8 cellular contexts compared by ENCODE assay signal in the genomic region with DNA sequence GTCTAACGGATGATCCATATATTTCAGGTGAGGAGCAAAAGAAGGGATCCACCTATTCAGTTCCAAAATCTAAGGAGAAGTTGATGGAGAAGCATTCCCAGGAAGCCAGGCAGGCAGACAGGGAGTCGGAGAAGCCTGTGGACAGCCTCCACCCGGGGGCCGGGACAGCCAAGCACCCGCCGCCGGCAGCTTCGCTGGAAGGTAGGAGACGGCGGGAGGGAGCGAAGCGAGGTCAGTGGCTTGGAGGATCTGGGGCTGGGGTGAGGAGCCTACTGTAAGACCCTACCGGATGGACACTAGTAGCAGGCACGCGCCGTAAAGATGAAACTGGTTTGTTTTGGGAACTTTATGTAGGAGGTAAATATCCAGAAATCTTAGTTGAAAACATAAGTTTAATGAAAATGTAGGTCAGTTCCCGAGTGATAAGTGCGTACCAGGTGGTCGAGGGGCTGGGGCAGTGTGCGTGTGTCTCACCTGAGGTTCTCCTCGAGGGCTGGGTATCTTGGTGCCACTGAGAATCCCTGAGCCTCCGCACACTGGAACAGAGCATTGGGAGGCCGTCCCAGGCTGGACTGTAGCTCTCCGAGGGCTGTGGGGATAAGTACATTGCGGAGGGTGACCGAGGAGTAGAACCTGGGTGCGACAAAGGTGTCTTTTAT. TPM values are rescaled to one million over a fixed set of nuclear protein-coding genes. Genes with fewer than 3 reads are reported as not detected.
DNase-seq lines count a peak whose midpoint lies in the region; ATAC-seq, FAIRE-seq and TF ChIP-seq lines count a peak whose summit lies in the region.

No MANE protein-coding gene starts in this region.

- H3K79me2 ChIP-seq in astrocyte (ENCODE audit: insufficient read depth, low read length), result peaks cover 71% of the 10 kb centered on the region

- intact Hi-C loops in kidney (cut with DNase I), result no loop called here
- intact Hi-C loops in sciatic nerve (cut with DNase I), result no loop called here

- H2AFZ ChIP-seq in astrocyte (ENCODE audit: low read depth, low read length), result peak overlapping the region; percentile 78

- H3K27ac Mint-ChIP-seq in IgD-negative memory B cell (peak overlapping the region; percentile 67 to 93 (median 74)), astrocyte (ENCODE audit: unreplicated experiment) (peak overlapping the region; percentile 78)

- H3K4me3 Mint-ChIP-seq in IgD-negative memory B cell (peak overlapping the region; percentile 83 to 95 (median 89)), astrocyte (ENCODE audit: unreplicated experiment) (peak overlapping the region; percentile 92)

- no peaks in the 10 kb centered on the region for H3K27me3 ChIP-seq in astrocyte (ENCODE audit: insufficient read depth, low read length)
- H3K27me3 ChIP-seq in subcutaneous abdominal adipose tissue (ENCODE audit: control insufficient read depth in 5 of 5, insufficient read depth in 4 of 5, low read length in 5 of 5), result no peaks in the 10 kb centered on the region

- FAIRE-seq in astrocyte (lab: Jason Lieb, UNC), result no peak
- FAIRE-seq in kidney (lab: Jason Lieb, UNC), result no peak

- ATAC-seq in GM19452 (IDR thresholded peaks at IDR 0.05; ENCODE audit: unreplicated experiment), result no peak
- no peak for ATAC-seq in sciatic nerve

- TF ChIP-seq CTCF in astrocyte (IDR thresholded peaks at IDR 0.05; ENCODE audit: insufficient read depth, low read depth, low read length) (no peak), kidney (IDR thresholded peaks at IDR 0.05; ENCODE audit: borderline replicate concordance, extremely low read depth, insufficient read depth) (no peak)

- no peaks in the 10 kb centered on the region for H3K27me3 Mint-ChIP-seq in IgD-negative memory B cell
- H3K27me3 Mint-ChIP-seq in astrocyte (ENCODE audit: low read depth, unreplicated experiment), result no peaks in the 10 kb centered on the region

- H3K4me1 ChIP-seq in astrocyte (ENCODE audit: insufficient read depth, low read length), result peaks cover 12% of the 10 kb centered on the region
- peaks cover 5 to 13% of the 10 kb centered on the region in 2 donors for H3K4me1 ChIP-seq in kidney (ENCODE audit: control insufficient read depth in 1 of 2, insufficient read depth in 1 of 2, low read depth in 1 of 2, low read length in 2 of 2)
- peaks cover 6 to 25% (median 22%) of the 10 kb centered on the region in 5 donors for H3K4me1 ChIP-seq in subcutaneous abdominal adipose tissue (ENCODE audit: control insufficient read depth in 5 of 5, insufficient read depth in 5 of 5, low read length in 5 of 5)

- no peaks in the 10 kb centered on the region for H3K9me3 ChIP-seq in astrocyte (ENCODE audit: insufficient read depth, low read depth, low read length)
- H3K9me3 ChIP-seq in kidney (ENCODE audit: control insufficient read depth in 1 of 2, low read length in 2 of 2), result no peaks in the 10 kb centered on the region
- no peaks in the 10 kb centered on the region for H3K9me3 ChIP-seq in subcutaneous abdominal adipose tissue (ENCODE audit: control insufficient read depth in 5 of 5, low read length in 5 of 5)

- DNase-seq in Daoy (ENCODE audit: low read depth) (peak; percentile 19), astrocyte (ENCODE audit: low read depth) (no peak), kidney (peak; percentile 77), NCI-H1930 (lab: John Stamatoyannopoulos, UW) (no peak), sciatic nerve (ENCODE audit: low spot score) (no peak)

- H3K27ac ChIP-seq in astrocyte (ENCODE audit: low read depth, low read length), result peak overlapping the region; percentile 72
- no peak overlapping the region for H3K27ac ChIP-seq in kidney (ENCODE audit: low read depth in 2 of 2, low read length in 2 of 2)
- peak overlapping the region; percentile 17 for H3K27ac ChIP-seq in subcutaneous abdominal adipose tissue (ENCODE audit: low read depth, low read length)

- H3K4me1 Mint-ChIP-seq in IgD-negative memory B cell (peaks cover 0 to 21% (median 19%) of the 10 kb centered on the region in 3 donors), astrocyte (ENCODE audit: low read depth, unreplicated experiment) (peaks cover 9% of the 10 kb centered on the region)

- H4K20me1 ChIP-seq in astrocyte (ENCODE audit: insufficient read depth, low read length), result peaks cover 33% of the 10 kb centered on the region

- peak overlapping the region; percentile 86 for H3K4me2 ChIP-seq in astrocyte (ENCODE audit: low read length)

- H3K9ac ChIP-seq in astrocyte (ENCODE audit: low read length), result peak overlapping the region; percentile 98
- H3K9ac ChIP-seq in kidney (ENCODE audit: low read length in 2 of 2), result peak overlapping the region; percentile 83 to 90
- peak overlapping the region; percentile 77 to 96 (median 89) for H3K9ac ChIP-seq in subcutaneous abdominal adipose tissue (ENCODE audit: low read length in 5 of 5)

- H3K4me3 ChIP-seq in astrocyte (ENCODE audit: insufficient read depth, low read depth, low read length), result peak overlapping the region; percentile 81
- H3K4me3 ChIP-seq in kidney (ENCODE audit: low read length in 2 of 2), result peak overlapping the region; percentile 89 to 92
- H3K4me3 ChIP-seq in subcutaneous abdominal adipose tissue (ENCODE audit: low read depth in 1 of 5, low read length in 5 of 5), result peak overlapping the region; percentile 82 to 93 (median 91)

- peaks cover 1% of the 10 kb centered on the region for H3K36me3 Mint-ChIP-seq in IgD-negative memory B cell
- H3K36me3 Mint-ChIP-seq in astrocyte (ENCODE audit: low read depth, unreplicated experiment), result peaks cover 16% of the 10 kb centered on the region

- H3K36me3 ChIP-seq in astrocyte (ENCODE audit: insufficient read depth, low read length), result peaks cover under 1% of the 10 kb centered on the region
- peaks cover 0 to 2% of the 10 kb centered on the region in 2 donors for H3K36me3 ChIP-seq in kidney (ENCODE audit: control insufficient read depth in 1 of 2, insufficient read depth in 2 of 2, low read length in 2 of 2)
- peaks cover 0 to 26% (median 11%) of the 10 kb centered on the region in 5 donors for H3K36me3 ChIP-seq in subcutaneous abdominal adipose tissue (ENCODE audit: control insufficient read depth in 5 of 5, insufficient read depth in 5 of 5, low read length in 5 of 5)

- H3K9me3 Mint-ChIP-seq in IgD-negative memory B cell (no peaks in the 10 kb centered on the region), astrocyte (ENCODE audit: unreplicated experiment) (peaks cover 4% of the 10 kb centered on the region)

RNA-seq across cellular contexts. Expression of gene SPATA33, which starts 0.7 kb away (rescaled TPM):
- total RNA-seq in Daoy (2014; rRNA removed; shearing (Covaris generic)), result 4.9 and 6.7 TPM in 2 replicates
- polyA plus RNA-seq in IgD-negative memory B cell, result 3.5 TPM
- 11.8 and 12.3 TPM in 2 replicates for total RNA-seq in astrocyte
- 16.3 TPM for total RNA-seq in kidney
- polyA plus RNA-seq in kidney (ENCODE audit: insufficient read depth, low read depth, low replicate concordance), result 13.4 TPM
- 6.5 TPM for total RNA-seq in sciatic nerve

RNA-seq across cellular contexts. Expression of gene CHMP1A, which starts 0.8 kb away (rescaled TPM):
- total RNA-seq in Daoy (2014; rRNA removed; shearing (Covaris generic)), result 69.7 and 80.2 TPM in 2 replicates
- polyA plus RNA-seq in IgD-negative memory B cell (63.9 TPM), kidney (ENCODE audit: insufficient read depth, low read depth, low replicate concordance) (71.3 TPM)
- total RNA-seq in astrocyte (84.2 and 85.7 TPM in 2 replicates), kidney (96.1 TPM), sciatic nerve (55.8 TPM)

RNA-seq across cellular contexts. Expression of gene CDK10, which starts 28.1 kb away (rescaled TPM):
- total RNA-seq in Daoy (2014; rRNA removed; shearing (Covaris generic)), result 9.9 and 11.4 TPM in 2 replicates
- polyA plus RNA-seq in IgD-negative memory B cell (24.0 TPM), kidney (ENCODE audit: insufficient read depth, low read depth, low replicate concordance) (82.6 TPM)
- total RNA-seq in astrocyte (40.5 and 41.7 TPM in 2 replicates), kidney (118 TPM), sciatic nerve (58.8 TPM)

RNA-seq across cellular contexts. Expression of gene SPATA2L, which starts 43.2 kb away (rescaled TPM):
- total RNA-seq in Daoy (2014; rRNA removed; shearing (Covaris generic)), result 5.4 and 8.6 TPM in 2 replicates
- polyA plus RNA-seq in IgD-negative memory B cell (12.7 TPM), kidney (ENCODE audit: insufficient read depth, low read depth, low replicate concordance) (12.6 TPM)
- total RNA-seq in astrocyte (9.8 and 10.8 TPM in 2 replicates), kidney (15.1 TPM), sciatic nerve (10.6 TPM)

RNA-seq across cellular contexts. Expression of gene DPEP1, which starts 44.9 kb away (rescaled TPM):
- total RNA-seq in Daoy (2014; rRNA removed; shearing (Covaris generic)), result 0.09 TPM in 1 of 2 replicates, not detected in the other
- not detected for polyA plus RNA-seq in IgD-negative memory B cell
- 0.11 and 0.22 TPM in 2 replicates for total RNA-seq in astrocyte
- total RNA-seq in kidney, result 24.2 TPM
- polyA plus RNA-seq in kidney (ENCODE audit: insufficient read depth, low read depth, low replicate concordance), result 433 TPM
- total RNA-seq in sciatic nerve, result not detected

Comparison
In these comparisons a context has a peak if more than half of its experiments do, and no peak if none do; other contexts are left out.
1. DNase-seq: peak in Daoy (single experiment) and kidney (single experiment); none in astrocyte (single experiment), NCI-H1930 (0 of 2) and sciatic nerve (single experiment).
2. H3K27ac ChIP-seq: peak in astrocyte (single experiment) and subcutaneous abdominal adipose tissue (single experiment); none in kidney (0 of 2).
3. Peak in every context shown above with its lines, with median percentiles within 50 percentile points of each other: H3K4me3 ChIP-seq and H3K9ac ChIP-seq.